1 cellular context compared by ENCODE assay signal in genomic region chr1:34165422-34165921, GRCh38.
TF ChIP-seq lines count a peak whose summit lies in the region.

No MANE protein-coding gene starts in this region.

TF ChIP-seq in HEK293, 187 proteins besides CTCF, POLR2A, EP300 and RAD21 (continued from another document):
- TF ChIP-seq, protein P1, sequence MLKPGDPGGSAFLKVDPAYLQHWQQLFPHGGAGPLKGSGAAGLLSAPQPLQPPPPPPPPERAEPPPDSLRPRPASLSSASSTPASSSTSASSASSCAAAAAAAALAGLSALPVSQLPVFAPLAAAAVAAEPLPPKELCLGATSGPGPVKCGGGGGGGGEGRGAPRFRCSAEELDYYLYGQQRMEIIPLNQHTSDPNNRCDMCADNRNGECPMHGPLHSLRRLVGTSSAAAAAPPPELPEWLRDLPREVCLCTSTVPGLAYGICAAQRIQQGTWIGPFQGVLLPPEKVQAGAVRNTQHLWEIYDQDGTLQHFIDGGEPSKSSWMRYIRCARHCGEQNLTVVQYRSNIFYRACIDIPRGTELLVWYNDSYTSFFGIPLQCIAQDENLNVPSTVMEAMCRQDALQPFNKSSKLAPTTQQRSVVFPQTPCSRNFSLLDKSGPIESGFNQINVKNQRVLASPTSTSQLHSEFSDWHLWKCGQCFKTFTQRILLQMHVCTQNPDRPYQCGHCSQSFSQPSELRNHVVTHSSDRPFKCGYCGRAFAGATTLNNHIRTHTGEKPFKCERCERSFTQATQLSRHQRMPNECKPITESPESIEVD (tag by site-specific recombination; IDR thresholded peaks at IDR 0.05), result no peak
- TF ChIP-seq ZNF169 (tag by site-specific recombination; IDR thresholded peaks at IDR 0.05), result no peak
